8 cellular contexts compared by ENCODE assay signal in genomic region chr4:182809417-182810102, GRCh38.
DNase-seq lines count a peak whose midpoint lies in the region; ATAC-seq and TF ChIP-seq lines count a peak whose summit lies in the region.

No MANE protein-coding gene starts in this region.

- TF ChIP-seq EP300 in suprapubic skin (IDR thresholded peaks at IDR 0.05), result no peak

- H3K4me1 ChIP-seq in CD4-positive, alpha-beta memory T cell (ENCODE audit: insufficient read depth, low read length), result peaks cover 25% of the 10 kb centered on the region
- H3K4me1 ChIP-seq in suprapubic skin, result peaks cover 7% of the 10 kb centered on the region

- CTCF ChIA-PET in CD4-positive, alpha-beta memory T cell (lab: Charles Lee; ENCODE audit: partially characterized antibody), result no interaction called here

- peak overlapping the region; percentile 18 to 42 for H3K4me3 ChIP-seq in CD4-positive, alpha-beta memory T cell (ENCODE audit: low read length in 2 of 2)
- H3K4me3 ChIP-seq in suprapubic skin, result no peak overlapping the region

- peaks cover 9 to 19% (median 15%) of the 10 kb centered on the region in 4 donors for H3K4me1 Mint-ChIP-seq in CD4-positive, alpha-beta memory T cell
- peaks cover 9% of the 10 kb centered on the region for H3K4me1 Mint-ChIP-seq in activated naive CD8-positive, alpha-beta T cell (ENCODE audit: low read depth)

- peak; percentile 32 for ATAC-seq in GM19328 (IDR thresholded peaks at IDR 0.05; ENCODE audit: unreplicated experiment)
- ATAC-seq in HG03175 (IDR thresholded peaks at IDR 0.05; ENCODE audit: unreplicated experiment), result peak; percentile 41

- DNase-seq in CD4-positive, alpha-beta memory T cell, result peak in 2 of 5 donors; percentile 19 to 20
- DNase-seq in suprapubic skin (ENCODE audit: low spot score in 2 of 2), result no peak
- no peak for DNase-seq in NCI-H1092 (lab: John Stamatoyannopoulos, UW)
- DNase-seq in NCI-H446 treated with DMSO at 0.1 percent for 48 hours (lab: John Stamatoyannopoulos, UW), result no peak
- DNase-seq in SIG-M5 treated with dmso at 0.1 percent for 504 hours (lab: John Stamatoyannopoulos, UW; ENCODE audit: unreplicated experiment), result no peak

- H3K9me3 Mint-ChIP-seq in CD4-positive, alpha-beta memory T cell, result peaks cover 3 to 33% (median 8%) of the 10 kb centered on the region in 8 donors
- peaks cover 7% of the 10 kb centered on the region for H3K9me3 Mint-ChIP-seq in activated naive CD8-positive, alpha-beta T cell (ENCODE audit: low read depth)

- peaks cover 0 to 3% of the 10 kb centered on the region in 2 donors for H3K27me3 Mint-ChIP-seq in CD4-positive, alpha-beta memory T cell
- no peaks in the 10 kb centered on the region for H3K27me3 Mint-ChIP-seq in activated naive CD8-positive, alpha-beta T cell

- intact Hi-C loops in CD4-positive, alpha-beta memory T cell (cut with micrococcal nuclease), result loop anchor here (2.0 kb wide), 1 partner anchor 107 kb away; the partner anchor contains the start of gene DCTD

- no peaks in the 10 kb centered on the region for H3K27me3 ChIP-seq in CD4-positive, alpha-beta memory T cell (ENCODE audit: insufficient read depth, low read length)
- peaks cover 9% of the 10 kb centered on the region for H3K27me3 ChIP-seq in suprapubic skin

- 87% methylated on average over 3 of the region's 5 CpGs for WGBS in suprapubic skin

- no peaks in the 10 kb centered on the region for H3K9me3 ChIP-seq in CD4-positive, alpha-beta memory T cell (ENCODE audit: control insufficient read depth in 1 of 2, low read length in 2 of 2)
- H3K9me3 ChIP-seq in suprapubic skin, result peaks cover 8% of the 10 kb centered on the region

- H3K27ac Mint-ChIP-seq in CD4-positive, alpha-beta memory T cell, result peak overlapping the region in 2 of 7 donors; percentile 30 to 74
- H3K27ac Mint-ChIP-seq in activated naive CD8-positive, alpha-beta T cell, result no peak overlapping the region

- no peak for TF ChIP-seq POLR2A in suprapubic skin (IDR thresholded peaks at IDR 0.05)

- POLR2A ChIA-PET in CD4-positive, alpha-beta memory T cell (lab: Charles Lee; ENCODE audit: partially characterized antibody), result no interaction called here

- H3K36me3 ChIP-seq in CD4-positive, alpha-beta memory T cell (ENCODE audit: insufficient read depth, low read length), result no peaks in the 10 kb centered on the region
- no peaks in the 10 kb centered on the region for H3K36me3 ChIP-seq in suprapubic skin

- H3K27ac ChIP-seq in CD4-positive, alpha-beta memory T cell (ENCODE audit: low read depth, low read length), result peak overlapping the region; percentile 21
- H3K27ac ChIP-seq in suprapubic skin, result no peak overlapping the region

- H3K36me3 Mint-ChIP-seq in CD4-positive, alpha-beta memory T cell, result peaks cover 2 to 10% of the 10 kb centered on the region in 2 donors
- peaks cover 3% of the 10 kb centered on the region for H3K36me3 Mint-ChIP-seq in activated naive CD8-positive, alpha-beta T cell

- peak overlapping the region in 3 of 8 donors; percentile 50 to 60 (median 55) for H3K4me3 Mint-ChIP-seq in CD4-positive, alpha-beta memory T cell
- H3K4me3 Mint-ChIP-seq in activated naive CD8-positive, alpha-beta T cell, result peak overlapping the region; percentile 52

- TF ChIP-seq CTCF in suprapubic skin (IDR thresholded peaks at IDR 0.05), result no peak
